Comparison of ENCODE assay signal across 8 cellular contexts in the genomic region with DNA sequence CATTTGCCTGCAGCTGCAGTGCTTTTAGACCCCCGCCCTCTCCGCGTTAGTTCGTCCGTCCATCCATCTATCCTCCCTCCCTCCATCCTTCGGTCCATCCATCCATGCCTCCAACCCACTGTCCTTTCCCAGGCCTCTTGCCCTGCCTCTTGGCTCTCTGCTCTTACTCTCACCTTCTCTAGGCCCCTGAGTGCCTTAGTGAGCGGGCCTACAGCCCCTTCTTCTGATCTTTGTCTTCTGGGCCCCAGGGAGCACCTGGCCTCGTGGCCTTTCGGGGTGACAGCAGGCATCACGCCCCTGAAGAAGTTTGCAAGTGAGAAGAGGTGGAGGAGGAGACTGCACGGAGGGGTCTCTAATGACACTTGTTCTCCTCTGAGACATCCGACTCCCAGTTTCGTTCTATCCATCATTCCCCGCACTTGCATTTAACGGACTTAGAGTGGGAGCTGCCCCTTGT. TPM values are rescaled to one million over a fixed set of nuclear protein-coding genes. Genes with fewer than 3 reads are reported as not detected.
DNase-seq lines count a peak whose midpoint lies in the region; ATAC-seq and TF ChIP-seq lines count a peak whose summit lies in the region.

No MANE protein-coding gene starts in this region.

- H3K79me2 ChIP-seq in KMS-11 (ENCODE audit: insufficient read depth, low read depth) = peaks cover 9% of the 10 kb centered on the region; the same call in 1 of the 2 replicates

- H3K9ac ChIP-seq in KMS-11 = peak overlapping the region; percentile 98
- peak overlapping the region; percentile 79 for H3K9ac ChIP-seq in mucosa of stomach (ENCODE audit: low read length)

- CTCF ChIA-PET in BJ (lab: Yijun Ruan, JAX) = interaction anchor here (1.0 to 32.2 kb wide), 4 partner anchors 9 to 70 kb away, joined by 3 to 1371 read pairs (median 13); a partner anchor contains a TSS

- no peaks in the 10 kb centered on the region for H3K9me3 ChIP-seq in mucosa of stomach (ENCODE audit: control insufficient read depth, low read length)

- peak overlapping the region; percentile 99 for H3K4me2 ChIP-seq in KMS-11

- H3K27ac ChIP-seq in KMS-11 = peak overlapping the region; percentile 85

- H3K27me3 ChIP-seq in BJ (ENCODE audit: control insufficient read depth, insufficient read depth, low read length) (no peaks in the 10 kb centered on the region), KMS-11 (ENCODE audit: insufficient read depth, low read depth) (peaks cover 28% of the 10 kb centered on the region; the same call in 1 of the 2 replicates), mucosa of stomach (ENCODE audit: control insufficient read depth, insufficient read depth, low read length) (no peaks in the 10 kb centered on the region)

- peak overlapping the region; percentile 85 for H2AFZ ChIP-seq in KMS-11 (ENCODE audit: low read depth)

- H3K36me3 ChIP-seq in BJ (ENCODE audit: control insufficient read depth, insufficient read depth, low read length) = peaks cover 34% of the 10 kb centered on the region
- H3K36me3 ChIP-seq in KMS-11 (ENCODE audit: insufficient read depth) = no peaks in the 10 kb centered on the region
- no peaks in the 10 kb centered on the region for H3K36me3 ChIP-seq in mucosa of stomach (ENCODE audit: control insufficient read depth, insufficient read depth, low read length)

- DNase-seq in BJ (ENCODE audit: low read depth) (no peak), cardiac fibroblast (ENCODE audit: low read depth in 2 of 2) (no peak), HuH-7.5 (ENCODE audit: low spot score) (no peak)
- DNase-seq in activated effector memory CD4-positive, alpha-beta T cell treated with anti-CD3 and anti-CD28 coated beads, Interleukin-2, amount 50 U/mL, for 16 hours = no peak

- ATAC-seq in HG03025 (IDR thresholded peaks at IDR 0.05; ENCODE audit: low FRiP score, unreplicated experiment) (no peak), HG03097 (IDR thresholded peaks at IDR 0.05; ENCODE audit: low FRiP score, unreplicated experiment) (no peak)

- POLR2A ChIA-PET in BJ (lab: Charles Lee) = interaction anchor here (1.0 kb wide), 1 partner anchor 43 kb away, joined by 3 read pairs; no protein-coding TSS in a partner anchor

- H3K4me3 ChIP-seq in BJ (ENCODE audit: low read depth, low read length) (peak overlapping the region; percentile 65), KMS-11 (IDR thresholded peaks at IDR 0.05; ENCODE audit: insufficient read depth, low read depth, low read length) (peak overlapping the region; percentile 100), cardiac fibroblast (replicated peaks in 1 of 2; ENCODE audit: low read depth in 2 of 2, low read length in 2 of 2) (peak overlapping the region; percentile 75 to 80), mucosa of stomach (ENCODE audit: low read length) (peak overlapping the region; percentile 77)

- no peak for TF ChIP-seq CTCF in BJ (IDR thresholded peaks at IDR 0.05; ENCODE audit: insufficient read depth, low read depth, low read length)
- TF ChIP-seq CTCF in KMS-11 (conservative IDR thresholded peaks at IDR 0.05; ENCODE audit: low read depth, low read length) = no peak
- TF ChIP-seq CTCF in cardiac fibroblast (IDR thresholded peaks at IDR 0.05; ENCODE audit: low read depth, low read length) = no peak

- peaks cover 18% of the 10 kb centered on the region for H3K4me1 ChIP-seq in KMS-11 (ENCODE audit: low read depth, poor library complexity, severe bottlenecking)
- peaks cover 16% of the 10 kb centered on the region for H3K4me1 ChIP-seq in mucosa of stomach (ENCODE audit: control insufficient read depth, insufficient read depth, low read length)

- no peaks in the 10 kb centered on the region for H4K20me1 ChIP-seq in KMS-11 (ENCODE audit: insufficient read depth)

RNA-seq across cellular contexts. Expression of a gene that starts 0.8 kb away (rescaled TPM):
- polyA plus RNA-seq in BJ (2011; rRNA removed) = 5.7 and 8.7 TPM in 2 replicates
- 6.1 and 7.6 TPM in 2 replicates for polyA minus RNA-seq in BJ (2011; rRNA and poly(A)+ RNA removed)

RNA-seq across cellular contexts. Expression of a gene that starts 9.3 kb away (rescaled TPM):
- polyA plus RNA-seq in BJ (2011; rRNA removed) = 8.2 and 10.8 TPM in 2 replicates
- 9.3 and 14.3 TPM in 2 replicates for polyA minus RNA-seq in BJ (2011; rRNA and poly(A)+ RNA removed)

RNA-seq across cellular contexts. Expression of a gene that starts 18.2 kb away (rescaled TPM):
- polyA plus RNA-seq in BJ (2011; rRNA removed) = 58.8 and 73.1 TPM in 2 replicates
- polyA minus RNA-seq in BJ (2011; rRNA and poly(A)+ RNA removed) = 27.8 and 31.3 TPM in 2 replicates

RNA-seq across cellular contexts. Expression of a gene that starts 25.0 kb away (rescaled TPM):
- polyA plus RNA-seq in BJ (2011; rRNA removed) = 2.9 and 3.4 TPM in 2 replicates
- polyA minus RNA-seq in BJ (2011; rRNA and poly(A)+ RNA removed) = 1.8 and 3.6 TPM in 2 replicates

RNA-seq across cellular contexts. Expression of a gene that starts 55.1 kb away (rescaled TPM):
- polyA plus RNA-seq in BJ (2011; rRNA removed) = not detected in 2 replicates
- polyA minus RNA-seq in BJ (2011; rRNA and poly(A)+ RNA removed) = not detected in 2 replicates
